ENCODE assay signal across 9 cellular contexts in genomic region chr2:120239488-120240287, GRCh38. TPM values are rescaled to one million over a fixed set of nuclear protein-coding genes. Genes with fewer than 3 reads are reported as not detected.
DNase-seq lines count a peak whose midpoint lies in the region; TF ChIP-seq lines count a peak whose summit lies in the region.
"Had no signal": no experiment of that assay in that cellular context is flagged by ENCODE, and none has a peak within 500 bp of the region (broad histone marks: within the 10 kb centered on the region; RNA-seq: fewer than 3 reads in every experiment).

No MANE protein-coding gene starts in this region.

- in situ Hi-C loops in astrocyte of the cerebellum (cut with HindIII; ENCODE audit: low sequenced_read_pairs), result no loop called here

- H3K27ac Mint-ChIP-seq in glutamatergic neuron (ENCODE audit: unreplicated experiment), result no peak overlapping the region

- H3K9ac ChIP-seq in skeletal muscle satellite cell (ENCODE audit: low read depth, low read length), result no peak overlapping the region

- H3K36me3 ChIP-seq in H7 (replicated peaks; ENCODE audit: control insufficient read depth, insufficient read depth, low read length) (no peaks in the 10 kb centered on the region), right atrium auricular region (no peaks in the 10 kb centered on the region), skeletal muscle satellite cell (ENCODE audit: insufficient read depth, low read length) (no peaks in the 10 kb centered on the region)

- H3K4me2 ChIP-seq in skeletal muscle satellite cell (ENCODE audit: low read length), result peak overlapping the region; percentile 59

- H3K9me3 Mint-ChIP-seq in glutamatergic neuron (ENCODE audit: unreplicated experiment), result peaks cover 3% of the 10 kb centered on the region

- DNase-seq in H7 (peak; percentile 84), astrocyte of the cerebellum (ENCODE audit: low read depth) (peak; percentile 78), right atrium auricular region (ENCODE audit: low spot score) (no peak), Kasumi-1 (lab: John Stamatoyannopoulos, UW) (no peak), glutamatergic neuron (no peak), DMS79 treated with DMSO at 0.1 percent for 48 hours (lab: John Stamatoyannopoulos, UW) (no peak)
- DNase-seq in activated CD8-positive, alpha-beta memory T cell treated with anti-CD3 and anti-CD28 coated beads for 24 hours, result no peak

- H3K27me3 ChIP-seq in H7 (ENCODE audit: control insufficient read depth, insufficient read depth, low read length), result peaks cover 1% of the 10 kb centered on the region; the same call in 1 of the 2 replicates
- no peaks in the 10 kb centered on the region for H3K27me3 ChIP-seq in right atrium auricular region
- H3K27me3 ChIP-seq in skeletal muscle satellite cell (ENCODE audit: control insufficient read depth, insufficient read depth, low read length), result no peaks in the 10 kb centered on the region

- H3K4me3 ChIP-seq in H7 (ENCODE audit: insufficient read depth, low read depth, low read length) (no peak overlapping the region), astrocyte of the cerebellum (ENCODE audit: low read depth, low read length) (no peak overlapping the region), right atrium auricular region (no peak overlapping the region), skeletal muscle satellite cell (ENCODE audit: low read length) (peak overlapping the region; percentile 14)

- H3K4me1 Mint-ChIP-seq in glutamatergic neuron (ENCODE audit: low read depth, unreplicated experiment), result no peaks in the 10 kb centered on the region

- no peaks in the 10 kb centered on the region for H3K9me3 ChIP-seq in right atrium auricular region
- H3K9me3 ChIP-seq in skeletal muscle satellite cell (replicated peaks; ENCODE audit: low read length), result no peaks in the 10 kb centered on the region

- H3K4me1 ChIP-seq in right atrium auricular region, result peaks cover 0 to 22% of the 10 kb centered on the region in 2 donors
- H3K4me1 ChIP-seq in skeletal muscle satellite cell (ENCODE audit: control insufficient read depth, insufficient read depth, low read length), result peaks cover 35% of the 10 kb centered on the region

- H3K27me3 Mint-ChIP-seq in glutamatergic neuron (ENCODE audit: unreplicated experiment), result peaks cover 10% of the 10 kb centered on the region

- H3K36me3 Mint-ChIP-seq in glutamatergic neuron (ENCODE audit: unreplicated experiment), result no peaks in the 10 kb centered on the region
- H3K36me3 Mint-ChIP-seq: brain had no signal

- TF ChIP-seq CTCF in astrocyte of the cerebellum (IDR thresholded peaks at IDR 0.05; ENCODE audit: low read depth, low read length, missing control alignments), result peak; percentile 4
- no peak for TF ChIP-seq CTCF in right atrium auricular region (IDR thresholded peaks at IDR 0.05)
- TF ChIP-seq CTCF in glutamatergic neuron (IDR thresholded peaks at IDR 0.05; ENCODE audit: partially characterized antibody, unreplicated experiment), result no peak

- peak overlapping the region; percentile 48 to 53 for H3K27ac ChIP-seq in right atrium auricular region

- H3K4me3 Mint-ChIP-seq in glutamatergic neuron (ENCODE audit: unreplicated experiment), result no peak overlapping the region
- H3K4me3 Mint-ChIP-seq: brain had no signal

RNA-seq across cellular contexts. Expression of gene RALB, which starts 13.0 kb away (rescaled TPM):
- total RNA-seq in H7 (2014; rRNA removed; shearing (Covaris generic)), result 11.1 and 13.5 TPM in 2 replicates
- total RNA-seq in right atrium auricular region, result 10 to 100 TPM; 43.7 to 48.5 TPM
- total RNA-seq in skeletal muscle satellite cell (2012; rRNA removed), result 61.4 and 71.0 TPM in 2 replicates
- 16.4 TPM for total RNA-seq in glutamatergic neuron (ENCODE audit: unreplicated experiment)

RNA-seq across cellular contexts. Expression of gene TMEM185B, which starts 16.5 kb away (rescaled TPM):
- total RNA-seq in H7 (2014; rRNA removed; shearing (Covaris generic)), result 6.7 and 9.9 TPM in 2 replicates
- 10 to 100 TPM; 31.8 to 33.2 TPM for total RNA-seq in right atrium auricular region
- total RNA-seq in skeletal muscle satellite cell (2012; rRNA removed), result 23.3 and 40.2 TPM in 2 replicates
- 12.3 TPM for total RNA-seq in glutamatergic neuron (ENCODE audit: unreplicated experiment)

Comparison
In these comparisons a context has a peak if more than half of its experiments do, and no peak if none do; other contexts are left out.
1. DNase-seq: peak in H7 (single experiment) and astrocyte of the cerebellum (single experiment); none in right atrium auricular region (single experiment), activated CD8-positive, alpha-beta memory T cell treated with anti-CD3 and anti-CD28 coated beads for 24 hours (single experiment), Kasumi-1 (0 of 2), glutamatergic neuron (single experiment) and DMS79 treated with DMSO at 0.1 percent for 48 hours (single experiment).